8 cellular contexts compared by ENCODE assay signal in genomic region chr14:74493343-74494261, GRCh38. TPM values are rescaled to one million over a fixed set of nuclear protein-coding genes. Genes with fewer than 3 reads are reported as not detected.
DNase-seq lines count a peak whose midpoint lies in the region; ATAC-seq and TF ChIP-seq lines count a peak whose summit lies in the region.

TSS of gene ISCA2 (plus strand) at chr14:74493765. CDS start at chr14:74493775, 10 bp downstream.

- no peaks in the 10 kb centered on the region for H3K27me3 ChIP-seq in NT2/D1 (ENCODE audit: insufficient read depth, insufficient read length)
- H3K27me3 ChIP-seq in endodermal cell (ENCODE audit: control insufficient read depth, insufficient read depth, low read length, poor library complexity, severe bottlenecking): no peaks in the 10 kb centered on the region

- H3K9me3 ChIP-seq in NT2/D1 (ENCODE audit: insufficient read depth, low read length): no peaks in the 10 kb centered on the region
- H3K9me3 ChIP-seq in endodermal cell (ENCODE audit: control insufficient read depth, low read length): no peaks in the 10 kb centered on the region

- H3K4me1 Mint-ChIP-seq in activated CD8-positive, alpha-beta memory T cell treated with anti-CD3 and anti-CD28 coated beads, Interleukin-2, amount 10 ng/mL, durations not matched to agents 7 days and 5 days: peaks cover 22% of the 10 kb centered on the region
- H3K4me1 Mint-ChIP-seq in endodermal cell: peaks cover 15% of the 10 kb centered on the region

- peak within 1 kb of the TSS; percentile 97 for H3K9ac ChIP-seq in NT2/D1 (ENCODE audit: insufficient read length, low read depth)
- H3K9ac ChIP-seq in endodermal cell (ENCODE audit: extremely low read depth, low read length, poor library complexity, severe bottlenecking): peak within 1 kb of the TSS; percentile 91

- DNase-seq in COR-L47 (lab: John Stamatoyannopoulos, UW) (peak; percentile 100), HUDEP-2 (lab: John Stamatoyannopoulos, UW; ENCODE audit: unreplicated experiment in 76 of 76) (peak in 75 of 76 experiments; percentile 90 to 100 (median 99)), NT2/D1 (ENCODE audit: low read depth, low spot score) (peak; percentile 95), endodermal cell (peak; percentile 100), mesenteric fat pad (ENCODE audit: low spot score) (peak; percentile 100)
- peak; percentile 100 for DNase-seq in activated CD8-positive, alpha-beta memory T cell treated with anti-CD3 and anti-CD28 coated beads, Interleukin-2, amount 10 ng/mL, durations not matched to agents 7 days and 5 days
- DNase-seq in stimulated activated CD8-positive, alpha-beta memory T cell treated with anti-CD3 and anti-CD28 coated beads, Interleukin-15, amount 100 ng/mL, for 24 hours (ENCODE audit: low read depth): peak; percentile 96

- H3K4me1 ChIP-seq in NT2/D1 (ENCODE audit: insufficient read depth, insufficient read length): peaks cover 2% of the 10 kb centered on the region
- peaks cover 8% of the 10 kb centered on the region for H3K4me1 ChIP-seq in endodermal cell (ENCODE audit: control insufficient read depth, insufficient read depth, low read length)

- no peak for TF ChIP-seq CTCF in endodermal cell (conservative IDR thresholded peaks at IDR 0.05)

- H3K36me3 ChIP-seq in NT2/D1 (ENCODE audit: insufficient read depth, insufficient read length, low read length): peaks cover 24% of the 10 kb centered on the region
- peaks cover 40% of the 10 kb centered on the region for H3K36me3 ChIP-seq in endodermal cell (ENCODE audit: control insufficient read depth, insufficient read depth, low read length)

- H3K4me3 Mint-ChIP-seq in activated CD8-positive, alpha-beta memory T cell treated with anti-CD3 and anti-CD28 coated beads, Interleukin-2, amount 10 ng/mL, durations not matched to agents 7 days and 5 days: no peak within 1 kb of the TSS
- no peak within 1 kb of the TSS for H3K4me3 Mint-ChIP-seq in endodermal cell

- WGBS in endodermal cell (ENCODE audit: insufficient coverage in 1 of 2, insufficient read length in 1 of 2), 2 experiments: 0 to 1% methylated on average over 35 to 73 of the region's 73 CpGs

- CTCF ChIA-PET in activated CD8-positive, alpha-beta memory T cell treated with anti-CD3 and anti-CD28 coated beads, Interleukin-2, amount 10 ng/mL, durations not matched to agents 7 days and 5 days (lab: Charles Lee): interaction anchor here (0.6 to 1.6 kb wide), 11 partner anchors 8 to 515 kb away, joined by 3 to 7 read pairs (median 4); no protein-coding TSS in a partner anchor

- peak; percentile 85 for ATAC-seq in GM21381 (IDR thresholded peaks at IDR 0.05; ENCODE audit: unreplicated experiment)
- peak; percentile 96 for ATAC-seq in activated CD8-positive, alpha-beta memory T cell treated with anti-CD3 and anti-CD28 coated beads, Interleukin-2, amount 10 ng/mL, durations not matched to agents 7 days and 5 days

- peak within 1 kb of the TSS; percentile 89 for H3K27ac Mint-ChIP-seq in activated CD8-positive, alpha-beta memory T cell treated with anti-CD3 and anti-CD28 coated beads, Interleukin-2, amount 10 ng/mL, durations not matched to agents 7 days and 5 days
- H3K27ac Mint-ChIP-seq in endodermal cell: peak within 1 kb of the TSS; percentile 91

- peak within 1 kb of the TSS; percentile 45 for H3K27ac ChIP-seq in endodermal cell (ENCODE audit: low read depth, low read length)

- H3K4me3 ChIP-seq in NT2/D1 (ENCODE audit: insufficient read length, low read depth) (peak within 1 kb of the TSS; percentile 89), endodermal cell (ENCODE audit: low read length) (peak within 1 kb of the TSS; percentile 98)

- H3K27me3 Mint-ChIP-seq in activated CD8-positive, alpha-beta memory T cell treated with anti-CD3 and anti-CD28 coated beads, Interleukin-2, amount 10 ng/mL, durations not matched to agents 7 days and 5 days: no peaks in the 10 kb centered on the region
- H3K27me3 Mint-ChIP-seq in endodermal cell (ENCODE audit: insufficient read depth): no peaks in the 10 kb centered on the region

- H3K9me3 Mint-ChIP-seq in activated CD8-positive, alpha-beta memory T cell treated with anti-CD3 and anti-CD28 coated beads, Interleukin-2, amount 10 ng/mL, durations not matched to agents 7 days and 5 days (ENCODE audit: low read depth): no peaks in the 10 kb centered on the region
- H3K9me3 Mint-ChIP-seq in endodermal cell: no peaks in the 10 kb centered on the region

- peaks cover 8% of the 10 kb centered on the region for H3K36me3 Mint-ChIP-seq in activated CD8-positive, alpha-beta memory T cell treated with anti-CD3 and anti-CD28 coated beads, Interleukin-2, amount 10 ng/mL, durations not matched to agents 7 days and 5 days
- H3K36me3 Mint-ChIP-seq in endodermal cell (ENCODE audit: low read depth): peaks cover 10% of the 10 kb centered on the region

RNA-seq across cellular contexts. Expression of gene ISCA2, which starts in this region (rescaled TPM):
- 10 to 100 TPM; 20.9 to 25.6 TPM for total RNA-seq in activated CD8-positive, alpha-beta memory T cell treated with anti-CD3 and anti-CD28 coated beads, Interleukin-2, amount 10 ng/mL, durations not matched to agents 7 days and 5 days
- 10 to 100 TPM; 40.5 to 58.1 TPM for total RNA-seq in endodermal cell
- polyA plus RNA-seq in endodermal cell (2013, experiment 1 of 2): 46.9 TPM
- polyA plus RNA-seq in endodermal cell (2013, experiment 2 of 2): 41.9 TPM
- 17.8 TPM for total RNA-seq in mesenteric fat pad

Comparison
In these comparisons a context has a peak if more than half of its experiments do, and no peak if none do; other contexts are left out.
1. Peak in every context shown above with its lines: DNase-seq, ATAC-seq, H3K4me3 ChIP-seq and H3K27ac ChIP-seq.